In genomic region chr10:21379143-21379542, GRCh38 we compare ENCODE assay signal across 26 cellular contexts.
A peak's percentile ranks its signal among the peaks of the same experiment; 100 is the strongest.
DNase-seq lines count a peak whose midpoint lies in the region; ATAC-seq, FAIRE-seq and TF ChIP-seq lines count a peak whose summit lies in the region.
"Had no signal": no experiment of that assay in that cellular context is flagged by ENCODE, and none has a peak within 500 bp of the region (broad histone marks: within the 10 kb centered on the region; RNA-seq: fewer than 3 reads in every experiment).

No MANE protein-coding gene starts in this region.

- H3K27ac Mint-ChIP-seq in activated naive CD4-positive, alpha-beta T cell treated with anti-CD3 and anti-CD28 coated beads, Interleukin-2, amount 50 U/mL, for 72 hours: no peak overlapping the region
- no peak overlapping the region for H3K27ac Mint-ChIP-seq in activated naive CD4-positive, alpha-beta T cell treated with anti-CD3 and anti-CD28 coated beads for 36 hours

- no peak overlapping the region for H3K9ac ChIP-seq in GM12878 (ENCODE audit: control insufficient read depth, insufficient read depth, low read length)
- H3K9ac ChIP-seq: BLaER1 treated with 17β-estradiol and CSF1 and Interleukin-3, amounts not matched to agents 10 nM and 100 nM had no signal

- TF ChIP-seq EP300 in GM12878 (IDR thresholded peaks at IDR 0.05; ENCODE audit: borderline replicate concordance in 1 of 2, control insufficient read depth in 1 of 2, low read depth in 2 of 2, low read length in 2 of 2): no peak

- no peaks in the 10 kb centered on the region for H4K20me1 ChIP-seq in GM12878 (ENCODE audit: control insufficient read depth, insufficient read depth)
- H4K20me1 ChIP-seq: BLaER1 treated with 17β-estradiol and CSF1 and Interleukin-3, amounts not matched to agents 10 nM and 100 nM had no signal

- no peaks in the 10 kb centered on the region for H3K79me2 ChIP-seq in GM12878 (ENCODE audit: control insufficient read depth, insufficient read depth, low read length)

- in situ Hi-C loops in GM12878 (cut with MboI): no loop called here

- H3K9me3 ChIP-seq in GM12878 (replicated peaks; ENCODE audit: control insufficient read depth, insufficient read depth, low read length) (no peaks in the 10 kb centered on the region), ascending aorta (no peaks in the 10 kb centered on the region)
- H3K9me3 ChIP-seq: Caco-2, SJSA1 had no signal

- CTCF ChIA-PET in activated naive CD4-positive, alpha-beta T cell treated with anti-CD3 and anti-CD28 coated beads for 36 hours (lab: Charles Lee): no interaction called here
- CTCF ChIA-PET in GM12878 (lab: Yijun Ruan, JAX): interaction anchor here (0.6 kb wide), 1 partner anchor 115 kb away, joined by 3 read pairs; no protein-coding TSS in a partner anchor
- CTCF ChIA-PET in HEK293T (lab: Yijun Ruan, JAX): interaction anchor here (0.7 kb wide), 1 partner anchor 10 kb away, joined by 4 read pairs; no protein-coding TSS in a partner anchor

- no peak for TF ChIP-seq RAD21 in GM12878 (IDR thresholded peaks at IDR 0.05; ENCODE audit: insufficient read depth, low read depth, low read length)

- RAD21 ChIA-PET in GM12878 (lab: Charles Lee; ENCODE audit: unreplicated experiment): interaction anchor here (0.5 kb wide), 1 partner anchor 1430 kb away, joined by 4 read pairs; no protein-coding TSS in a partner anchor

- H2AFZ ChIP-seq in GM12878 (ENCODE audit: control insufficient read depth, low read depth, low read length): no peak overlapping the region

- no peaks in the 10 kb centered on the region for H3K36me3 Mint-ChIP-seq in activated naive CD4-positive, alpha-beta T cell treated with anti-CD3 and anti-CD28 coated beads, Interleukin-2, amount 50 U/mL, for 72 hours
- H3K36me3 Mint-ChIP-seq in activated naive CD4-positive, alpha-beta T cell treated with anti-CD3 and anti-CD28 coated beads for 36 hours (ENCODE audit: low read depth): no peaks in the 10 kb centered on the region
- H3K36me3 Mint-ChIP-seq: CD4-positive, alpha-beta memory T cell had no signal

- no peaks in the 10 kb centered on the region for H3K27me3 ChIP-seq in GM12878 (replicated peaks in 1 of 2; ENCODE audit: control insufficient read depth in 2 of 2, insufficient read depth in 2 of 2, low read length in 1 of 2)
- H3K27me3 ChIP-seq in ascending aorta: no peaks in the 10 kb centered on the region
- H3K27me3 ChIP-seq: BLaER1 treated with 17β-estradiol and CSF1 and Interleukin-3, amounts not matched to agents 10 nM and 100 nM; SJSA1 had no signal

- H3K27ac ChIP-seq in GM12878 (ENCODE audit: control insufficient read depth, insufficient read depth): no peak overlapping the region
- H3K27ac ChIP-seq in ascending aorta: no peak overlapping the region
- H3K27ac ChIP-seq: 22Rv1; BLaER1 treated with 17β-estradiol and CSF1 and Interleukin-3, amounts not matched to agents 10 nM and 100 nM; SJSA1 had no signal

- SMC1A ChIA-PET in GM12878 (lab: Charles Lee; ENCODE audit: uncharacterized antibody, unreplicated experiment): interaction anchor here (0.7 to 1.5 kb wide), 4 partner anchors 11 to 100 kb away, joined by 3 to 5 read pairs (median 3); no protein-coding TSS in a partner anchor

- no peaks in the 10 kb centered on the region for H3K9me3 Mint-ChIP-seq in activated naive CD4-positive, alpha-beta T cell treated with anti-CD3 and anti-CD28 coated beads, Interleukin-2, amount 50 U/mL, for 72 hours
- H3K9me3 Mint-ChIP-seq in activated naive CD4-positive, alpha-beta T cell treated with anti-CD3 and anti-CD28 coated beads for 36 hours: no peaks in the 10 kb centered on the region

- POLR2A ChIA-PET in GM12878 (lab: Charles Lee) (no interaction called here), HEK293T (lab: Yijun Ruan, JAX) (interaction anchor here (1.6 kb wide), 1 partner anchor 9 kb away, joined by 3 read pairs; no protein-coding TSS in a partner anchor)

- ATAC-seq in activated naive CD4-positive, alpha-beta T cell treated with anti-CD3 and anti-CD28 coated beads, Interleukin-2, amount 50 U/mL, for 72 hours: peak; percentile 38 to 47
- peak; percentile 70 for ATAC-seq in GM12878
- ATAC-seq: HCT116 had no signal

- H3K4me2 ChIP-seq in GM12878 (ENCODE audit: control insufficient read depth, insufficient read depth): no peak overlapping the region

- TF ChIP-seq CTCF in GM12878 (IDR thresholded peaks at IDR 0.05 in 2 of 3, conservative IDR thresholded peaks at IDR 0.05 in 1 of 3; ENCODE audit: control insufficient read depth in 2 of 3, extremely low read depth in 1 of 3, insufficient read depth in 1 of 3, low read depth in 3 of 3, low read length in 3 of 3): no peak
- no peak for TF ChIP-seq CTCF in ascending aorta (IDR thresholded peaks at IDR 0.05)

- intact Hi-C loops in activated naive CD4-positive, alpha-beta T cell treated with anti-CD3 and anti-CD28 coated beads for 36 hours (cut with micrococcal nuclease): no loop called here
- intact Hi-C loops in GM12878 (cut with micrococcal nuclease; ENCODE audit: unreplicated experiment): no loop called here
- intact Hi-C loops in ascending aorta (cut with DNase I): no loop called here

- 2% methylated on average over 3 of the region's 3 CpGs for WGBS in GM12878 (ENCODE audit: insufficient coverage, insufficient replicate concordance, low lambda C conversion rate, missing lambda C conversion rate)

- H3K4me1 Mint-ChIP-seq in activated naive CD4-positive, alpha-beta T cell treated with anti-CD3 and anti-CD28 coated beads for 36 hours (ENCODE audit: low read depth): peaks cover 6% of the 10 kb centered on the region

- TF ChIP-seq POLR2A in GM12878 (IDR thresholded peaks at IDR 0.05; ENCODE audit: low read depth, low read length): no peak

- no peak overlapping the region for H3K4me3 ChIP-seq in GM12878
- H3K4me3 ChIP-seq in ascending aorta: no peak overlapping the region
- H3K4me3 ChIP-seq: BLaER1 treated with 17β-estradiol and CSF1 and Interleukin-3, amounts not matched to agents 10 nM and 100 nM; SJSA1 had no signal

- no peaks in the 10 kb centered on the region for H3K36me3 ChIP-seq in GM12878 (ENCODE audit: control insufficient read depth in 2 of 2, insufficient read depth in 2 of 2, low read length in 1 of 2)
- H3K36me3 ChIP-seq in ascending aorta: no peaks in the 10 kb centered on the region
- H3K36me3 ChIP-seq: BLaER1 treated with 17β-estradiol and CSF1 and Interleukin-3, amounts not matched to agents 10 nM and 100 nM; SJSA1 had no signal

- H3K4me3 Mint-ChIP-seq in activated naive CD4-positive, alpha-beta T cell treated with anti-CD3 and anti-CD28 coated beads for 36 hours: no peak overlapping the region
- H3K4me3 Mint-ChIP-seq: CD4-positive, alpha-beta memory T cell had no signal

- H3K27me3 Mint-ChIP-seq in activated naive CD4-positive, alpha-beta T cell treated with anti-CD3 and anti-CD28 coated beads for 36 hours (ENCODE audit: low read depth): no peaks in the 10 kb centered on the region

- FAIRE-seq in GM12878 (lab: Jason Lieb, UNC): no peak
- FAIRE-seq: GM12892, RCC 7860 had no signal

- no TSS peak for BruUV-seq in GM12878 (replicated peaks; lab: Mats Ljungman, UMichigan)

- no peak for DNase-seq in activated naive CD4-positive, alpha-beta T cell treated with anti-CD3 and anti-CD28 coated beads, Interleukin-2, amount 50 U/mL, for 72 hours (ENCODE audit: low spot score in 2 of 2)
- DNase-seq in activated naive CD4-positive, alpha-beta T cell treated with anti-CD3 and anti-CD28 coated beads for 36 hours: no peak
- DNase-seq in MV-4-11 (lab: John Stamatoyannopoulos, UW): peak; percentile 28
- DNase-seq in GM12878 (ENCODE audit: low read depth, low spot score): no peak
- no peak for DNase-seq in ascending aorta (ENCODE audit: low spot score in 2 of 2)
- no peak for DNase-seq in HEK293T (ENCODE audit: extremely low spot score)
- no peak for DNase-seq in SW480 (ENCODE audit: low spot score)
- no peak for DNase-seq in SW 1271 (lab: John Stamatoyannopoulos, UW)
- DNase-seq: Caco-2; CD4-positive, alpha-beta memory T cell; DMS 273 treated with DMSO at 0.1 percent for 48 hours; DMS79 treated with DMSO at 0.1 percent for 48 hours; GOT3; KBM-7; NCI-H1105; NCI-H146; NCI-H2029; NCI-H2227 treated with DMSO at 0.1 percent for 48 hours; NCI-H510A treated with DMSO at 0.1 percent for 48 hours; NCI-H774 had no signal

- H3K4me1 ChIP-seq in GM12878 (ENCODE audit: control insufficient read depth, insufficient read depth, low read length): no peaks in the 10 kb centered on the region
- H3K4me1 ChIP-seq in ascending aorta: no peaks in the 10 kb centered on the region
- H3K4me1 ChIP-seq: SJSA1 had no signal

TF ChIP-seq in GM12878, 131 proteins besides CTCF, POLR2A, EP300 and RAD21:
- peak; percentile 63 for TF ChIP-seq RUNX3 (IDR thresholded peaks at IDR 0.05; ENCODE audit: low read length)
- TF ChIP-seq TCF7 (IDR thresholded peaks at IDR 0.05; ENCODE audit: borderline replicate concordance): peak; percentile 62
- no peak for TF ChIP-seq RB1 (IDR thresholded peaks at IDR 0.05; ENCODE audit: borderline replicate concordance)
- TF ChIP-seq GATAD2B (conservative IDR thresholded peaks at IDR 0.05; ENCODE audit: low read depth): no peak

TF ChIP-seq in HEK293T, 16 proteins besides CTCF, POLR2A, EP300 and RAD21:
- TF ChIP-seq PKNOX1 (IDR thresholded peaks at IDR 0.05): no peak
- no peak for TF ChIP-seq BHLHE40 (IDR thresholded peaks at IDR 0.05; ENCODE audit: borderline replicate concordance)
- TF ChIP-seq CTBP1 (IDR thresholded peaks at IDR 0.05; ENCODE audit: borderline replicate concordance): no peak
- no peak for TF ChIP-seq FOXA1 (IDR thresholded peaks at IDR 0.05)
- no peak for TF ChIP-seq FOXK2 (IDR thresholded peaks at IDR 0.05)
- no peak for TF ChIP-seq ARNT (IDR thresholded peaks at IDR 0.05)
- TF ChIP-seq HDGF (IDR thresholded peaks at IDR 0.05; ENCODE audit: borderline replicate concordance): no peak
- no peak for TF ChIP-seq LEF1 (IDR thresholded peaks at IDR 0.05; ENCODE audit: borderline replicate concordance)
- TF ChIP-seq ZNF384 (IDR thresholded peaks at IDR 0.05): no peak
- no peak for TF ChIP-seq SP1 (IDR thresholded peaks at IDR 0.05)
- TF ChIP-seq L3MBTL2 (conservative IDR thresholded peaks at IDR 0.05): no peak
- TF ChIP-seq TARDBP (IDR thresholded peaks at IDR 0.05): no peak
